9 cellular contexts compared by ENCODE assay signal in the genomic region with DNA sequence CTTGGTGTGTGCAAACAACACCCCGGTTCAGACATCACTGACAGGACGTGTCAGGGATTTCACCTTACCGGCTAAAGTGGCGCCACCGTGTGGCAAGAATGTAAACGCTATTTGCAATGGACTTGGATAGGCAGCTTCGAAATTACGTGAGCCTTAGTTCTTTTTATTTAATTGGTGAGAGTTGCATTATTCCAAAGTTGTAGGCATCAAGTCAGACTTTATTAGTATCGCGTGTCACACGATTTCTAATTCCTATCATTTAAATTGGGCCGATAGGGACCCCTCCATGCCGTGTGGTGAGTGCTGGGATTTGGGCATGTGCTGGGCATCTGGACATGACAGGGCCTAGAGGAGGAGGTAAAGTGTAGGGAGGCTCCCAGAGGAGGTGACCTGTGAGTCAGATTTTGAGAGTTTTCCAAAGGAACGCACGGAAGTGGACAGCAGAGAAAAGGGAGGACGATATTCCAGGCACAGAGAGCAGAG. TPM values are rescaled to one million over a fixed set of nuclear protein-coding genes. Genes with fewer than 3 reads are reported as not detected.
DNase-seq lines count a peak whose midpoint lies in the region; ATAC-seq and TF ChIP-seq lines count a peak whose summit lies in the region.
"Had no signal": no experiment of that assay in that cellular context is flagged by ENCODE, and none has a peak within 500 bp of the region (broad histone marks: within the 10 kb centered on the region; RNA-seq: fewer than 3 reads in every experiment).

No MANE protein-coding gene starts in this region.

- H3K27ac Mint-ChIP-seq in naive thymus-derived CD8-positive, alpha-beta T cell, result no peak overlapping the region
- no peak overlapping the region for H3K27ac Mint-ChIP-seq in stimulated activated memory B cell treated with anti-CD40 and anti-IgM and Interleukin-4, amounts not matched to agents 10 μg/mL and 1 μg/mL and 100 μg/mL, for 72 hours

- H3F3A ChIP-seq in OCI-LY1 (ENCODE audit: insufficient read depth, low read length), result no peaks in the 10 kb centered on the region

- H4K20me1 ChIP-seq in OCI-LY1 (ENCODE audit: insufficient read depth, low read length), result no peaks in the 10 kb centered on the region

- H3K9ac ChIP-seq in OCI-LY1 (ENCODE audit: low read length), result no peak overlapping the region

- no peaks in the 10 kb centered on the region for H3K36me3 Mint-ChIP-seq in naive thymus-derived CD8-positive, alpha-beta T cell
- no peaks in the 10 kb centered on the region for H3K36me3 Mint-ChIP-seq in stimulated activated memory B cell treated with anti-CD40 and anti-IgM and Interleukin-4, amounts not matched to agents 10 μg/mL and 1 μg/mL and 100 μg/mL, for 72 hours

- H3K9me2 ChIP-seq in OCI-LY1 (ENCODE audit: low read depth, low read length), result no peaks in the 10 kb centered on the region

- TF ChIP-seq POLR2A in esophagus squamous epithelium (IDR thresholded peaks at IDR 0.05), result no peak

- no peaks in the 10 kb centered on the region for H3K79me2 ChIP-seq in OCI-LY1 (ENCODE audit: insufficient read depth, low read length)

- POLR2A ChIA-PET in naive thymus-derived CD8-positive, alpha-beta T cell (lab: Charles Lee), result no interaction called here

- H3K27ac ChIP-seq in HL-60 (replicated peaks), result no peak overlapping the region
- H3K27ac ChIP-seq in OCI-LY1 (ENCODE audit: low read depth, low read length, poor library complexity, severe bottlenecking), result no peak overlapping the region
- H3K27ac ChIP-seq in esophagus squamous epithelium, result peak overlapping the region in 3 of 4 donors; percentile 8 to 79 (median 35)

- H3K9me3 ChIP-seq in OCI-LY1 (ENCODE audit: low read length) (no peaks in the 10 kb centered on the region), esophagus squamous epithelium (no peaks in the 10 kb centered on the region)

- H3K27me3 ChIP-seq in HL-60 (ENCODE audit: insufficient read depth, poor library complexity, severe bottlenecking), result peaks cover 4% of the 10 kb centered on the region
- peaks cover 11% of the 10 kb centered on the region; the same call in 1 of the 2 replicates for H3K27me3 ChIP-seq in OCI-LY1 (ENCODE audit: insufficient read depth, low read length)
- peaks cover 0 to 4% (median 0%) of the 10 kb centered on the region in 4 donors for H3K27me3 ChIP-seq in esophagus squamous epithelium

- no peak overlapping the region for H3K4me3 ChIP-seq in HL-60 (replicated peaks; ENCODE audit: insufficient read depth, low read length)
- H3K4me3 ChIP-seq in OCI-LY1 (ENCODE audit: low read depth, low read length, poor library complexity, severe bottlenecking), result no peak overlapping the region
- no peak overlapping the region for H3K4me3 ChIP-seq in esophagus squamous epithelium

- no peaks in the 10 kb centered on the region for H3K4me1 Mint-ChIP-seq in naive thymus-derived CD8-positive, alpha-beta T cell
- no peaks in the 10 kb centered on the region for H3K4me1 Mint-ChIP-seq in stimulated activated memory B cell treated with anti-CD40 and anti-IgM and Interleukin-4, amounts not matched to agents 10 μg/mL and 1 μg/mL and 100 μg/mL, for 72 hours

- peak; percentile 86 to 92 for ATAC-seq in naive thymus-derived CD8-positive, alpha-beta T cell
- ATAC-seq in stimulated activated memory B cell treated with anti-CD40 and anti-IgM and Interleukin-4, amounts not matched to agents 10 μg/mL and 1 μg/mL and 100 μg/mL, for 72 hours, result peak; percentile 63
- ATAC-seq in HG03460 (IDR thresholded peaks at IDR 0.05; ENCODE audit: unreplicated experiment), result no peak

- no peak overlapping the region for H3K4me3 Mint-ChIP-seq in naive thymus-derived CD8-positive, alpha-beta T cell
- no peak overlapping the region for H3K4me3 Mint-ChIP-seq in stimulated activated memory B cell treated with anti-CD40 and anti-IgM and Interleukin-4, amounts not matched to agents 10 μg/mL and 1 μg/mL and 100 μg/mL, for 72 hours

- 16 to 27% methylated on average over 16 of the region's 16 CpGs for WGBS in esophagus squamous epithelium, 2 donors

- DNase-seq in COR-L47 (lab: John Stamatoyannopoulos, UW) (peak; percentile 65), HL-60 (ENCODE audit: low read depth in 1 of 2, low spot score in 1 of 2) (peak in 1 of 2 experiments; percentile 74), activated T-cell treated with anti-CD3 and anti-CD28 coated beads for 24 hours (ENCODE audit: low read depth) (peak; percentile 66), esophagus squamous epithelium (lab: John Stamatoyannopoulos, UW) (no peak)
- DNase-seq in naive thymus-derived CD8-positive, alpha-beta T cell, result peak; percentile 56 to 85 (median 74)

- intact Hi-C loops in esophagus squamous epithelium (cut with DNase I), result loop anchor here (10.0 kb wide), 2 partner anchors 277 to 477 kb away; no protein-coding TSS in a partner anchor

- H3K4me1 ChIP-seq in OCI-LY1 (ENCODE audit: insufficient read depth, low read length, severe bottlenecking) (no peaks in the 10 kb centered on the region), esophagus squamous epithelium (peaks cover 0 to 14% (median 10%) of the 10 kb centered on the region in 3 donors)

- peak; percentile 85 for TF ChIP-seq CTCF in HL-60 (IDR thresholded peaks at IDR 0.05; ENCODE audit: insufficient read depth, low read length)
- peak; percentile 85 for TF ChIP-seq CTCF in OCI-LY1 (IDR thresholded peaks at IDR 0.05; ENCODE audit: low read length)
- TF ChIP-seq CTCF in esophagus squamous epithelium (IDR thresholded peaks at IDR 0.05), result peak; percentile 78 to 92 (median 87)

- H3K27me3 Mint-ChIP-seq in naive thymus-derived CD8-positive, alpha-beta T cell, result peaks cover under 1 to 15% (median 9%) of the 10 kb centered on the region in 5 donors
- H3K27me3 Mint-ChIP-seq in stimulated activated memory B cell treated with anti-CD40 and anti-IgM and Interleukin-4, amounts not matched to agents 10 μg/mL and 1 μg/mL and 100 μg/mL, for 72 hours, result peaks cover 32% of the 10 kb centered on the region

- H3K9me3 Mint-ChIP-seq in naive thymus-derived CD8-positive, alpha-beta T cell, result no peaks in the 10 kb centered on the region
- H3K9me3 Mint-ChIP-seq in stimulated activated memory B cell treated with anti-CD40 and anti-IgM and Interleukin-4, amounts not matched to agents 10 μg/mL and 1 μg/mL and 100 μg/mL, for 72 hours, result no peaks in the 10 kb centered on the region

- H3K4me2 ChIP-seq in OCI-LY1 (ENCODE audit: low read length), result no peak overlapping the region

- H2AFZ ChIP-seq in OCI-LY1 (ENCODE audit: low read length), result no peak overlapping the region

- no peaks in the 10 kb centered on the region for H3K36me3 ChIP-seq in OCI-LY1 (ENCODE audit: insufficient read depth, low read length)
- H3K36me3 ChIP-seq in esophagus squamous epithelium, result no peaks in the 10 kb centered on the region

RNA-seq across cellular contexts. Expression of gene CPT2, which starts 14.5 kb away (rescaled TPM):
- total RNA-seq in esophagus squamous epithelium, result 10 to 100 TPM; 20.0 to 37.3 (median 27.1) TPM
- 10 to 100 TPM; 23.1 to 24.2 TPM for total RNA-seq in naive thymus-derived CD8-positive, alpha-beta T cell
- polyA plus RNA-seq in naive thymus-derived CD8-positive, alpha-beta T cell, result 10 to 100 TPM; 15.2 to 23.8 (median 19.1) TPM

RNA-seq across cellular contexts. Expression of gene CZIB, which starts 38.3 kb away (rescaled TPM):
- 10 to 100 TPM; 18.7 to 42.9 (median 26.0) TPM for total RNA-seq in esophagus squamous epithelium
- 10 to 100 TPM; 89.9 to 95.6 TPM for total RNA-seq in naive thymus-derived CD8-positive, alpha-beta T cell
- 10 to 100 TPM; 61.2 to 66.5 (median 62.6) TPM for polyA plus RNA-seq in naive thymus-derived CD8-positive, alpha-beta T cell

RNA-seq across cellular contexts. Expression of gene SLC1A7, which starts 39.7 kb away (rescaled TPM):
- total RNA-seq in esophagus squamous epithelium, result under 1 TPM in 1 of 4 donors, not detected in 3; 0.57 TPM
- not detected for total RNA-seq in naive thymus-derived CD8-positive, alpha-beta T cell
- not detected for polyA plus RNA-seq in naive thymus-derived CD8-positive, alpha-beta T cell
- total RNA-seq: T-helper 2 cell treated with Interferon-gamma antibody and Interleukin-4, amounts not matched to agents 100 ng/mL and 5 ng/mL, for 36 hours had no signal

RNA-seq across cellular contexts. Expression of gene MAGOH, which starts 56.2 kb away (rescaled TPM):
- total RNA-seq in esophagus squamous epithelium, result 10 to 100 TPM; 27.6 to 52.7 (median 41.8) TPM
- 10 to 100 TPM; 54.1 to 61.1 TPM for total RNA-seq in naive thymus-derived CD8-positive, alpha-beta T cell
- polyA plus RNA-seq in naive thymus-derived CD8-positive, alpha-beta T cell, result 100 to 1,000 TPM in 2 of 3 donors, 10 to 100 TPM in 1; 99.7 to 116 (median 114) TPM

Comparison
In these comparisons a context has a peak if more than half of its experiments do, and no peak if none do; other contexts are left out.
1. H3K27ac ChIP-seq: peak in esophagus squamous epithelium (3 of 4); none in HL-60 (single experiment) and OCI-LY1 (single experiment).
2. Peak in every context shown above with its lines, with median percentiles within 50 percentile points of each other: CTCF ChIP-seq.